ENCODE assay signal across 21 cellular contexts in the genomic region with DNA sequence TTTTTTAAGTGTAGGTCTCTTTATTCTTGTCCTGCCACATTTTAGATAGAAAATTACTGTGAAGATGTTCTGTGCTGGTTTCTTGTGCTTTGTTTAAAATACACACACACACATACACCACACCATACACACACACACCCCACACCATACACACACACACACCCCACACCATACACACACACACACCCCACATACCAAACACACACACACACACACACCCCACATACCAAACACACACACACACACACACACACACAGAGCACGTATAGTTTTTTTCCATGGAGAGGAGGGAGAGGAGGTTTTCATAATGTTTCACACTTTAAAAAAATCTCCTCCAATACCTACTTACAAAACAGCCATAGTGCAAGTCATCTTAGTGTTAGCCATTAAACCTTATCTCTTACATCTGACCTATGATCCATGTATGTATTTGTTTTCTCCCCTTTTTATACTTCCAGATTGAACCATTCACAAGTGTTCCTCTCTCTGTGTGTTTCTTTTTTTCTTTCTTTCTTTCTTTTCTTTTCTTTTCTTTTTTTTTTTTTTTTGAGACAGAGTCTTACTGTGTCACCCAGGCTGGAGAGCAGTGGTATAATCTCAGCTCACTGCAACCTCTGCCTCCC. TPM values are rescaled to one million over a fixed set of nuclear protein-coding genes. Genes with fewer than 3 reads are reported as not detected.
A peak's percentile ranks its signal among the peaks of the same experiment; 100 is the strongest.
DNase-seq lines count a peak whose midpoint lies in the region; ATAC-seq, FAIRE-seq and TF ChIP-seq lines count a peak whose summit lies in the region.
"Had no signal": no experiment of that assay in that cellular context is flagged by ENCODE, and none has a peak within 500 bp of the region (broad histone marks: within the 10 kb centered on the region; RNA-seq: fewer than 3 reads in every experiment).

No MANE protein-coding gene starts in this region.

- H3K79me2 ChIP-seq in K562 (ENCODE audit: control insufficient read depth, insufficient read depth, low read length): no peaks in the 10 kb centered on the region

- TF ChIP-seq RAD21 in K562 (CRISPR knock-in tag; conservative IDR thresholded peaks at IDR 0.05 in 1 of 2, IDR thresholded peaks at IDR 0.05 in 1 of 2): no peak

- in situ Hi-C loops in K562 (cut with MboI): no loop called here

- ATAC-seq in K562 (peak; percentile 63), GM21515 (IDR thresholded peaks at IDR 0.05; ENCODE audit: unreplicated experiment) (no peak)
- no peak for ATAC-seq in stimulated activated memory B cell treated with anti-CD40 and anti-IgM and Interleukin-4, amounts not matched to agents 10 μg/mL and 1 μg/mL and 100 μg/mL, for 72 hours

- no peak overlapping the region for H3K4me3 Mint-ChIP-seq in mesothelial cell of epicardium
- H3K4me3 Mint-ChIP-seq in stimulated activated memory B cell treated with anti-CD40 and anti-IgM and Interleukin-4, amounts not matched to agents 10 μg/mL and 1 μg/mL and 100 μg/mL, for 72 hours: no peak overlapping the region

- no peaks in the 10 kb centered on the region for H3K9me1 ChIP-seq in K562 (ENCODE audit: control insufficient read depth, insufficient read depth, low read length)

- no peak overlapping the region for H3K9ac ChIP-seq in K562 (ENCODE audit: insufficient read depth in 1 of 2, low read depth in 2 of 2, low read length in 2 of 2)

- H3K9me3 Mint-ChIP-seq in mesothelial cell of epicardium: no peaks in the 10 kb centered on the region
- H3K9me3 Mint-ChIP-seq in stimulated activated memory B cell treated with anti-CD40 and anti-IgM and Interleukin-4, amounts not matched to agents 10 μg/mL and 1 μg/mL and 100 μg/mL, for 72 hours: no peaks in the 10 kb centered on the region

- H4K20me1 ChIP-seq in K562 (replicated peaks; ENCODE audit: control insufficient read depth, insufficient read depth, low read length): no peaks in the 10 kb centered on the region

- H3K9me3 ChIP-seq in HEK293 (ENCODE audit: control insufficient read depth, insufficient read depth, low read depth, low read length) (no peaks in the 10 kb centered on the region), K562 (replicated peaks; ENCODE audit: control insufficient read depth, insufficient read depth, low read depth, low read length) (no peaks in the 10 kb centered on the region)
- H3K9me3 ChIP-seq: BE2C had no signal

- POLR2A ChIA-PET in HEK293 (lab: Yijun Ruan, JAX): interaction anchor here (1.5 to 1.6 kb wide), 2 partner anchors 19 to 36 kb away, joined by 5 to 8 read pairs; a partner anchor contains a TSS
- POLR2A ChIA-PET in K562 (lab: Yijun Ruan, JAX): interaction anchor here (2.1 kb wide), 1 partner anchor 16 kb away, joined by 5 read pairs; no protein-coding TSS in a partner anchor

- H3K4me1 Mint-ChIP-seq in mesothelial cell of epicardium: peaks cover 12% of the 10 kb centered on the region
- H3K4me1 Mint-ChIP-seq in stimulated activated memory B cell treated with anti-CD40 and anti-IgM and Interleukin-4, amounts not matched to agents 10 μg/mL and 1 μg/mL and 100 μg/mL, for 72 hours: peaks cover 13% of the 10 kb centered on the region

- TF ChIP-seq CTCF in HEK293 (tag by site-specific recombination; IDR thresholded peaks at IDR 0.05) (no peak), K562 (IDR thresholded peaks at IDR 0.05 in 2 of 3, conservative IDR thresholded peaks at IDR 0.05 in 1 of 3; ENCODE audit: insufficient read depth in 2 of 3, low read depth in 1 of 3, low read length in 3 of 3) (no peak), mesothelial cell of epicardium (IDR thresholded peaks at IDR 0.05; ENCODE audit: unreplicated experiment) (no peak)

- CTCF ChIA-PET in HEK293 (lab: Yijun Ruan, JAX) (interaction anchor here (0.9 kb wide), 2 partner anchors 19 to 25 kb away, joined by 3 read pairs; no protein-coding TSS in a partner anchor), K562 (lab: Yijun Ruan, JAX; ENCODE audit: low intra/inter-chr PET ratio) (no interaction called here)

- H2AFZ ChIP-seq in K562 (ENCODE audit: low read depth, low read length): peak overlapping the region; percentile 37

- H3K27ac ChIP-seq in HEK293 (ENCODE audit: extremely low read depth, low read depth, low read length) (no peak overlapping the region), K562 (ENCODE audit: extremely low read depth, low read depth, low read length) (no peak overlapping the region)
- H3K27ac ChIP-seq: RWPE1, SK-N-MC had no signal

- TF ChIP-seq EP300 in K562 (IDR thresholded peaks at IDR 0.05; ENCODE audit: low read length): no peak

- FAIRE-seq in K562 (lab: Jason Lieb, UNC): peak; percentile 73
- no peak for FAIRE-seq in GM12892 (lab: Jason Lieb, UNC)
- FAIRE-seq: H54 had no signal

- DNase-seq in K562 (ENCODE audit: extremely low read depth in 1 of 4, low spot score in 3 of 4) (no peak), mesothelial cell of epicardium (ENCODE audit: low spot score in 2 of 2, unreplicated experiment in 2 of 2) (no peak), cerebellar cortex (ENCODE audit: low spot score) (no peak), GM12892 (ENCODE audit: insufficient read length) (no peak)
- DNase-seq: BE2C; DMS79; KBM-7; NCI-H1105; NCI-H2081; NCI-H2171; NCI-H345; NCI-H524; NCI-H774; NK-92 treated with Interleukin-12 subunit alpha and Interleukin-12 subunit beta, amount 100 ng/mL, for 24 hours; SHP77 treated with DMSO at 0.1 percent for 48 hours had no signal

- H3K4me3 ChIP-seq in HEK293 (ENCODE audit: low read depth, low read length) (no peak overlapping the region), K562 (no peak overlapping the region)
- H3K4me3 ChIP-seq: SK-N-MC had no signal

- H3K36me3 ChIP-seq in HEK293 (ENCODE audit: control insufficient read depth in 2 of 2, insufficient read depth in 1 of 2, low read length in 2 of 2): no peaks in the 10 kb centered on the region
- H3K36me3 ChIP-seq in K562 (ENCODE audit: control insufficient read depth, insufficient read depth, low read length): no peaks in the 10 kb centered on the region
- H3K36me3 ChIP-seq: BE2C had no signal

- H3K27me3 Mint-ChIP-seq in mesothelial cell of epicardium (ENCODE audit: low read depth): no peaks in the 10 kb centered on the region
- H3K27me3 Mint-ChIP-seq in stimulated activated memory B cell treated with anti-CD40 and anti-IgM and Interleukin-4, amounts not matched to agents 10 μg/mL and 1 μg/mL and 100 μg/mL, for 72 hours: no peaks in the 10 kb centered on the region

- no peaks in the 10 kb centered on the region for H3K36me3 Mint-ChIP-seq in mesothelial cell of epicardium
- peaks cover 6% of the 10 kb centered on the region for H3K36me3 Mint-ChIP-seq in stimulated activated memory B cell treated with anti-CD40 and anti-IgM and Interleukin-4, amounts not matched to agents 10 μg/mL and 1 μg/mL and 100 μg/mL, for 72 hours

- BruUV-seq in K562 (replicated peaks; lab: Mats Ljungman, UMichigan): no TSS peak

- TF ChIP-seq POLR2A in K562 (conservative IDR thresholded peaks at IDR 0.05) (no peak), GM12892 (IDR thresholded peaks at IDR 0.05; ENCODE audit: low read depth, low read length) (no peak)

- H3K27ac Mint-ChIP-seq in mesothelial cell of epicardium: peak overlapping the region; percentile 48
- peak overlapping the region; percentile 19 for H3K27ac Mint-ChIP-seq in stimulated activated memory B cell treated with anti-CD40 and anti-IgM and Interleukin-4, amounts not matched to agents 10 μg/mL and 1 μg/mL and 100 μg/mL, for 72 hours

- H3K4me1 ChIP-seq in HEK293 (ENCODE audit: control insufficient read depth, insufficient read depth, low read length): no peaks in the 10 kb centered on the region
- H3K4me1 ChIP-seq in K562 (replicated peaks in 1 of 2; ENCODE audit: control insufficient read depth in 2 of 2, insufficient read depth in 2 of 2, low read length in 2 of 2): peaks cover 2 to 9% of the 10 kb centered on the region in 2 experiments; a peak in 3 of 5 replicates
- H3K4me1 ChIP-seq: BE2C had no signal

- no peaks in the 10 kb centered on the region for H3K27me3 ChIP-seq in K562 (ENCODE audit: control insufficient read depth in 2 of 2, insufficient read depth in 2 of 2, low read length in 2 of 2)
- H3K27me3 ChIP-seq: BE2C had no signal

- 20% methylated on average over 1 of the region's 1 CpG for WGBS in K562 (ENCODE audit: insufficient coverage, low coverage, missing lambda C conversion rate)

- no peak overlapping the region; the same call in 1 of the 2 replicates for H3K4me2 ChIP-seq in K562 (ENCODE audit: insufficient read depth, low read length)

- intact Hi-C loops in K562 (cut with micrococcal nuclease): no loop called here

TF ChIP-seq in HEK293, 187 proteins besides CTCF, POLR2A, EP300 and RAD21 (continues in another document):
- TF ChIP-seq ZNF174 (tag by site-specific recombination; IDR thresholded peaks at IDR 0.05): no peak
- TF ChIP-seq ZNF202 (tag by site-specific recombination; IDR thresholded peaks at IDR 0.05; ENCODE audit: borderline replicate concordance): no peak
- no peak for TF ChIP-seq ZNF600 (tag by site-specific recombination; IDR thresholded peaks at IDR 0.05)

RNA-seq across cellular contexts. Expression of a gene that starts 19.7 kb away (rescaled TPM):
- 15.3 and 17.8 TPM in 2 replicates for total RNA-seq in K562 (2011; cell fraction: chromatin; rRNA removed; ENCODE audit: low replicate concordance)
- 22.8 and 25.8 TPM in 2 replicates for total RNA-seq in K562 (2011; cell fraction: nucleolus; rRNA removed)
- total RNA-seq in K562 (2011; cell fraction: nucleoplasm; rRNA removed): 18.8 and 19.2 TPM in 2 replicates
- total RNA-seq in K562 (2014; rRNA removed) (56.6 and 80.0 TPM in 2 replicates), K562 (2014; rRNA removed; fragmentation: Illumina TruSeq; extraction: Trizol) (15.3 and 18.2 TPM in 2 replicates), K562 (2015; rRNA removed; fragmentation: Illumina TruSeq; extraction: Trizol) (12.0 and 13.5 TPM in 2 replicates), K562 (2021) (80.9 and 86.1 TPM in 2 replicates), mesothelial cell of epicardium (85.0 to 92.9 TPM (median 91.1 TPM) in 3 replicates)
- polyA plus RNA-seq in K562 (2011; rRNA removed) (17.5 and 44.7 TPM in 2 replicates), K562 (2014; fragmentation: Illumina TruSeq; extraction: Trizol) (43.4 and 44.8 TPM in 2 replicates), K562 (2014; fragmentation: Nextera tagmentation; extraction: Ambion mirVana) (under 1 TPM; 0.21 to 0.43 TPM), K562 (2014; rRNA removed) (34.2 and 34.8 TPM in 2 replicates)
- 24.9 and 64.7 TPM in 2 replicates for polyA plus RNA-seq in K562 (2011; cell fraction: cytosol; rRNA removed)
- polyA plus RNA-seq in K562 (2011; cell fraction: nucleus; rRNA removed): 35.6 and 45.1 TPM in 2 replicates
- polyA plus RNA-seq in K562 (2012): 30.8 and 32.8 TPM in 2 replicates
- 8.4 and 17.5 TPM in 2 replicates for polyA minus RNA-seq in K562 (2011; rRNA and poly(A)+ RNA removed)
- polyA minus RNA-seq in K562 (2011; cell fraction: cytosol; rRNA and poly(A)+ RNA removed): 22.9 and 45.5 TPM in 2 replicates
- polyA minus RNA-seq in K562 (2011; cell fraction: nucleus; rRNA and poly(A)+ RNA removed): 19.1 and 55.8 TPM in 2 replicates
- polyA plus RNA-seq in GM12892 (2012; ENCODE audit: missing spikeins): 4.3 TPM
